In the genomic region with DNA sequence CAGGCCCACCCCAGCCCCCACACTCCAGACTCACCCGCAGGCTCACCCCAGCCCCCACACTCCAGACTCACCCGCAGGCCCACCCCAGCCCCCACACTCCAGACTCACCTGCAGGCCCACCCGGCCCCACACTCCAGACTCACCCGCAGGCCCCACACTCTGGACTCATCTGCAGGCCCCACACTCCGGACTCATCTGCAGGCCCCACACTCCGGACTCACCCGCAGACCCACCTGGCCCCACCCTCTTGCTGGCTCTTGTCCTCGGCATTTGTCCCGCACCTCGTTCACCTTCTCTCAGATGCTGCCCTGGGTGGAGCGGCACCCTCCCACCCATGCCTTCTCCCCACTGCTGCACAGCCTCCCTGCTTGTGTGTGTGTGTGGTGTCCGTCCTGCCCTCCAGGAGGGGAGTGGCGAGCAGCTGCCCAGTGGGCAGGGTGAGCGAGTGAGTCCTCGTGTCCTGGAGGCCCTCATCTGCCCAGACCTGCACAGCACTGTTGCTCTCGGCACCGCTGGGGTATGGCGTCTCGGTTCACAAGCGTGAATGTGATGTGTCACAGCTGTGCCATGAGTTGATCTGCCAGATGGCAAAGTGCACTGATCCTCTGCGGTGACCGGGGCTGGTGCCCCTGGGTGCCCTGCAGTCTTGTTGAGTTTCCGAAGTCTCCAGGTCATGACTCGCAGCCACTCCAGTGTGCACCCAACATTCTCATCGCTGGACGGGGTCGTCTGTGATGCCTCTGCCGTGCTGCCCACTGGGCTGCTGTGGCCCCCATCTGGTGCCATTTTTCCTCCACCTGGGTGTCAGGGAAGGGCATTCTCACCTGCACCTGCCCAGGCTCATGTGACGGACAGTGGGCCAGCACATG, we compare ENCODE assay signal across 23 cellular contexts. TPM values are rescaled to one million over a fixed set of nuclear protein-coding genes. Genes with fewer than 3 reads are reported as not detected.
A peak's percentile ranks its signal among the peaks of the same experiment; 100 is the strongest.
DNase-seq lines count a peak whose midpoint lies in the region; ATAC-seq, FAIRE-seq and TF ChIP-seq lines count a peak whose summit lies in the region.
"Had no signal": no experiment of that assay in that cellular context is flagged by ENCODE, and none has a peak within 500 bp of the region (broad histone marks: within the 10 kb centered on the region; RNA-seq: fewer than 3 reads in every experiment).

No MANE protein-coding gene starts in this region.

- H3K4me2 ChIP-seq in K562 (ENCODE audit: insufficient read depth, low read length): no peak overlapping the region
- H3K4me2 ChIP-seq: BLaER1, PC-9 had no signal

- TF ChIP-seq POLR2A in heart left ventricle (IDR thresholded peaks at IDR 0.05) (no peak), K562 (conservative IDR thresholded peaks at IDR 0.05) (no peak)

- no peak overlapping the region for H2AFZ ChIP-seq in K562 (ENCODE audit: low read depth, low read length)
- H2AFZ ChIP-seq: PC-9 had no signal

- no peak for FAIRE-seq in K562 (lab: Jason Lieb, UNC)
- FAIRE-seq in kidney (lab: Jason Lieb, UNC): no peak
- FAIRE-seq: GM12892, GM18507 had no signal

- DNase-seq in heart left ventricle (peak in 2 of 5 donors; percentile 16 to 52), cardiac septum (ENCODE audit: low spot score) (no peak), K562 (ENCODE audit: extremely low read depth in 1 of 4, low spot score in 3 of 4) (no peak), kidney (peak; percentile 70), sciatic nerve (ENCODE audit: low spot score) (no peak), NCI-H345 (lab: John Stamatoyannopoulos, UW) (no peak), DMS114 treated with DMSO at 0.1 percent for 48 hours (lab: John Stamatoyannopoulos, UW; ENCODE audit: unreplicated experiment) (no peak)
- DNase-seq: Calu3, DMS79, GOT3, Kasumi-1, MG63, NCI-H1092, NCI-H1436 treated with DMSO at 0.1 percent for 48 hours, NCI-H2029, NCI-H526, PC-9, SJCRH30 had no signal

- 93 to 94% (median 94%) methylated on average over 23 to 29 of the region's 29 CpGs for WGBS in heart left ventricle, 4 donors
- WGBS in K562 (ENCODE audit: insufficient coverage, low coverage, missing lambda C conversion rate): 97% methylated on average over 23 of the region's 29 CpGs

- POLR2A ChIA-PET in K562 (lab: Yijun Ruan, JAX): interaction anchor here (0.6 to 1.2 kb wide), 2 partner anchors 8 to 171 kb away, joined by 4 to 5 read pairs; no protein-coding TSS in a partner anchor

- H3K36me3 ChIP-seq in heart left ventricle (peaks cover 4 to 77% (median 71%) of the 10 kb centered on the region in 9 donors), K562 (ENCODE audit: control insufficient read depth, insufficient read depth, low read length) (peaks cover 81% of the 10 kb centered on the region; the same call in 2 of the 3 replicates), kidney (ENCODE audit: control insufficient read depth in 1 of 2, insufficient read depth in 2 of 2, low read length in 2 of 2) (peaks cover 18 to 37% of the 10 kb centered on the region in 2 donors)

- peaks cover 4% of the 10 kb centered on the region; the same call in 1 of the 3 replicates for H3K79me2 ChIP-seq in K562 (ENCODE audit: control insufficient read depth, insufficient read depth, low read length)

- no peak for TF ChIP-seq CTCF in heart left ventricle (IDR thresholded peaks at IDR 0.05)
- TF ChIP-seq CTCF in K562 (IDR thresholded peaks at IDR 0.05 in 2 of 3, conservative IDR thresholded peaks at IDR 0.05 in 1 of 3; ENCODE audit: insufficient read depth in 2 of 3, low read depth in 1 of 3, low read length in 3 of 3): no peak
- TF ChIP-seq CTCF in kidney (IDR thresholded peaks at IDR 0.05; ENCODE audit: borderline replicate concordance, extremely low read depth, insufficient read depth): no peak

- intact Hi-C loops in heart left ventricle (cut with DNase I) (no loop called here), cardiac septum (cut with DNase I) (no loop called here), K562 (cut with micrococcal nuclease) (no loop called here), kidney (cut with DNase I) (no loop called here), sciatic nerve (cut with DNase I) (no loop called here)

- no peak for TF ChIP-seq EP300 in K562 (IDR thresholded peaks at IDR 0.05; ENCODE audit: low read length)

- CTCF ChIA-PET in K562 (lab: Yijun Ruan, JAX; ENCODE audit: low intra/inter-chr PET ratio): no interaction called here

- ATAC-seq in heart left ventricle (peak in 3 of 4 donors; percentile 12 to 34 (median 27)), K562 (no peak), sciatic nerve (peak; percentile 21), HG02571 (IDR thresholded peaks at IDR 0.05; ENCODE audit: unreplicated experiment) (no peak)
- ATAC-seq: CD8-positive, alpha-beta T cell had no signal

- no peaks in the 10 kb centered on the region for H3K9me1 ChIP-seq in K562 (ENCODE audit: control insufficient read depth, insufficient read depth, low read length)

- no peak overlapping the region for H3K4me3 ChIP-seq in heart left ventricle
- no peak overlapping the region for H3K4me3 ChIP-seq in K562
- H3K4me3 ChIP-seq in kidney (ENCODE audit: low read length in 2 of 2): no peak overlapping the region
- H3K4me3 ChIP-seq: BLaER1, MG63, PC-9, SJCRH30 had no signal

- in situ Hi-C loops in K562 (cut with MboI): no loop called here

- no peaks in the 10 kb centered on the region; the same call in 1 of the 2 replicates for H4K20me1 ChIP-seq in K562 (replicated peaks; ENCODE audit: control insufficient read depth, insufficient read depth, low read length)

- BruUV-seq in K562 (replicated peaks; lab: Mats Ljungman, UMichigan): no TSS peak

- H3K9ac ChIP-seq in K562 (ENCODE audit: insufficient read depth in 1 of 2, low read depth in 2 of 2, low read length in 2 of 2) (peak overlapping the region in 1 of 2 experiments; percentile 45; a peak in 1 of 4 replicates), kidney (ENCODE audit: low read length in 2 of 2) (no peak overlapping the region)
- H3K9ac ChIP-seq: BLaER1 had no signal

- no peak for TF ChIP-seq RAD21 in K562 (CRISPR knock-in tag; conservative IDR thresholded peaks at IDR 0.05 in 1 of 2, IDR thresholded peaks at IDR 0.05 in 1 of 2)

- H3K4me1 ChIP-seq in heart left ventricle (peaks cover 0 to 6% (median 0%) of the 10 kb centered on the region in 12 donors), K562 (replicated peaks in 1 of 2; ENCODE audit: control insufficient read depth in 2 of 2, insufficient read depth in 2 of 2, low read length in 2 of 2) (peaks cover 0 to 16% of the 10 kb centered on the region in 2 experiments; a peak in 1 of 5 replicates), kidney (ENCODE audit: control insufficient read depth in 1 of 2, insufficient read depth in 1 of 2, low read depth in 1 of 2, low read length in 2 of 2) (peaks cover 0 to 2% of the 10 kb centered on the region in 2 donors)
- H3K4me1 ChIP-seq: BLaER1, SJCRH30 had no signal

- H3K9me3 ChIP-seq in heart left ventricle: no peaks in the 10 kb centered on the region
- no peaks in the 10 kb centered on the region for H3K9me3 ChIP-seq in K562 (replicated peaks; ENCODE audit: control insufficient read depth, insufficient read depth, low read depth, low read length)
- no peaks in the 10 kb centered on the region for H3K9me3 ChIP-seq in kidney (ENCODE audit: control insufficient read depth in 1 of 2, low read length in 2 of 2)
- H3K9me3 ChIP-seq: MG63, SJCRH30 had no signal

- H3K27me3 ChIP-seq in heart left ventricle: no peaks in the 10 kb centered on the region
- no peaks in the 10 kb centered on the region for H3K27me3 ChIP-seq in K562 (ENCODE audit: control insufficient read depth in 2 of 2, insufficient read depth in 2 of 2, low read length in 2 of 2)
- H3K27me3 ChIP-seq: BLaER1, MG63, SJCRH30 had no signal

- H3K27ac ChIP-seq in heart left ventricle (no peak overlapping the region), K562 (ENCODE audit: extremely low read depth, low read depth, low read length) (no peak overlapping the region), kidney (ENCODE audit: low read depth in 2 of 2, low read length in 2 of 2) (no peak overlapping the region)
- H3K27ac ChIP-seq: BLaER1, PC-9, SJCRH30 had no signal

RNA-seq across cellular contexts. Expression of gene MAEA, which starts 27.7 kb away (rescaled TPM):
- total RNA-seq in heart left ventricle (10 to 100 TPM; 41.5 to 57.2 (median 45.1) TPM), cardiac septum (55.2 TPM), K562 (2014; rRNA removed) (63.2 and 104 TPM in 2 replicates), K562 (2014; rRNA removed; fragmentation: Illumina TruSeq; extraction: Trizol) (18.7 and 20.5 TPM in 2 replicates), K562 (2015; rRNA removed; fragmentation: Illumina TruSeq; extraction: Trizol) (45.0 and 48.7 TPM in 2 replicates), K562 (2021) (84.4 and 86.5 TPM in 2 replicates), kidney (75.2 TPM), sciatic nerve (68.6 TPM)
- polyA plus RNA-seq in heart left ventricle (10 to 100 TPM; 38.1 to 56.9 TPM), K562 (2011; rRNA removed) (59.3 and 60.8 TPM in 2 replicates), K562 (2014; fragmentation: Illumina TruSeq; extraction: Trizol) (34.3 and 57.0 TPM in 2 replicates), K562 (2014; fragmentation: Nextera tagmentation; extraction: Ambion mirVana) (1 to 10 TPM; 2.1 to 4.7 TPM), K562 (2014; rRNA removed) (72.5 and 74.7 TPM in 2 replicates), kidney (ENCODE audit: insufficient read depth, low read depth, low replicate concordance) (65.0 TPM)
- total RNA-seq in K562 (2011; cell fraction: chromatin; rRNA removed; ENCODE audit: low replicate concordance): 97.9 and 170 TPM in 2 replicates
- 114 and 125 TPM in 2 replicates for total RNA-seq in K562 (2011; cell fraction: nucleolus; rRNA removed)
- total RNA-seq in K562 (2011; cell fraction: nucleoplasm; rRNA removed): 91.9 and 96.7 TPM in 2 replicates
- 74.2 and 137 TPM in 2 replicates for polyA plus RNA-seq in K562 (2011; cell fraction: cytosol; rRNA removed)
- 133 and 220 TPM in 2 replicates for polyA plus RNA-seq in K562 (2011; cell fraction: nucleus; rRNA removed)
- polyA plus RNA-seq in K562 (2012): 70.1 and 73.0 TPM in 2 replicates
- 25.7 and 39.9 TPM in 2 replicates for polyA minus RNA-seq in K562 (2011; rRNA and poly(A)+ RNA removed)
- 62.0 and 64.6 TPM in 2 replicates for polyA minus RNA-seq in K562 (2011; cell fraction: cytosol; rRNA and poly(A)+ RNA removed)
- polyA minus RNA-seq in K562 (2011; cell fraction: nucleus; rRNA and poly(A)+ RNA removed): 51.3 and 58.3 TPM in 2 replicates

RNA-seq across cellular contexts. Expression of gene UVSSA, which starts 29.6 kb away (rescaled TPM):
- 10 to 100 TPM in 2 of 9 donors, 1 to 10 TPM in 7; 5.0 to 14.2 (median 6.7) TPM for total RNA-seq in heart left ventricle
- 1 to 10 TPM; 4.7 to 6.6 TPM for polyA plus RNA-seq in heart left ventricle
- total RNA-seq in cardiac septum: 10.4 TPM
- total RNA-seq in K562 (2011; cell fraction: chromatin; rRNA removed; ENCODE audit: low replicate concordance): 74.2 and 130 TPM in 2 replicates
- 56.7 and 60.5 TPM in 2 replicates for total RNA-seq in K562 (2011; cell fraction: nucleolus; rRNA removed)
- total RNA-seq in K562 (2011; cell fraction: nucleoplasm; rRNA removed): 48.0 and 51.4 TPM in 2 replicates
- total RNA-seq in K562 (2014; rRNA removed): 4.5 and 5.4 TPM in 2 replicates
- 1.5 TPM in 2 replicates for total RNA-seq in K562 (2014; rRNA removed; fragmentation: Illumina TruSeq; extraction: Trizol)
- 2.6 and 2.9 TPM in 2 replicates for total RNA-seq in K562 (2015; rRNA removed; fragmentation: Illumina TruSeq; extraction: Trizol)
- 12.4 and 14.6 TPM in 2 replicates for total RNA-seq in K562 (2021)
- 3.5 and 7.2 TPM in 2 replicates for polyA plus RNA-seq in K562 (2011; rRNA removed)
- 3.2 and 3.4 TPM in 2 replicates for polyA plus RNA-seq in K562 (2011; cell fraction: cytosol; rRNA removed)
- polyA plus RNA-seq in K562 (2011; cell fraction: nucleus; rRNA removed): 46.4 and 58.8 TPM in 2 replicates
- 5.4 and 8.3 TPM in 2 replicates for polyA plus RNA-seq in K562 (2012)
- polyA plus RNA-seq in K562 (2014; fragmentation: Illumina TruSeq; extraction: Trizol): 3.3 and 4.7 TPM in 2 replicates
- under 1 TPM; 0.21 to 0.27 TPM for polyA plus RNA-seq in K562 (2014; fragmentation: Nextera tagmentation; extraction: Ambion mirVana)
- 5.8 and 9.2 TPM in 2 replicates for polyA plus RNA-seq in K562 (2014; rRNA removed)
- 2.9 and 3.6 TPM in 2 replicates for polyA minus RNA-seq in K562 (2011; rRNA and poly(A)+ RNA removed)
- 3.3 TPM in 2 replicates for polyA minus RNA-seq in K562 (2011; cell fraction: cytosol; rRNA and poly(A)+ RNA removed)
- 12.8 and 18.4 TPM in 2 replicates for polyA minus RNA-seq in K562 (2011; cell fraction: nucleus; rRNA and poly(A)+ RNA removed)
- 32.5 TPM for total RNA-seq in kidney
- polyA plus RNA-seq in kidney (ENCODE audit: insufficient read depth, low read depth, low replicate concordance): 5.2 TPM
- total RNA-seq in sciatic nerve: 33.5 TPM

Comparison
In these comparisons a context has a peak if more than half of its experiments do, and no peak if none do; other contexts are left out.
1. ATAC-seq: peak in heart left ventricle (3 of 4) and sciatic nerve (single experiment); none in K562 (single experiment) and HG02571 (single experiment).